ENCODE assay signal across 22 cellular contexts in genomic region chr18:43582120-43582519, GRCh38.
"Had no signal": no experiment of that assay in that cellular context is flagged by ENCODE, and none has a peak within 500 bp of the region (broad histone marks: within the 10 kb centered on the region; RNA-seq: fewer than 3 reads in every experiment).

No MANE protein-coding gene starts in this region.

- H3K27me3 ChIP-seq: brain microvascular endothelial cell, cardiac muscle cell, MG63 had no signal

- H3K9me3 Mint-ChIP-seq: activated naive CD4-positive, alpha-beta T cell treated with anti-CD3 and anti-CD28 coated beads for 36 hours; activated T-cell treated with anti-CD3 and anti-CD28 coated beads, Interleukin-2, amount 50 U/mL, for 24 hours; T-helper 1 cell treated with Interleukin-12 subunit alpha and Interleukin-12 subunit beta and Interleukin-4 antibody, amounts not matched to agents 30 μg/mL and 1 μg/mL, for 36 hours had no signal

- H3K4me1 Mint-ChIP-seq: activated CD8-positive, alpha-beta memory T cell treated with anti-CD3 and anti-CD28 coated beads, Interleukin-2, amount 10 ng/mL, durations not matched to agents 7 days and 5 days had no signal

- H3K27ac ChIP-seq: brain microvascular endothelial cell, cardiac muscle cell had no signal

- H3K4me3 Mint-ChIP-seq: activated CD8-positive, alpha-beta memory T cell treated with anti-CD3 and anti-CD28 coated beads, Interleukin-2, amount 10 ng/mL, durations not matched to agents 7 days and 5 days; activated naive CD4-positive, alpha-beta T cell treated with anti-CD3 and anti-CD28 coated beads for 36 hours; activated naive CD8-positive, alpha-beta T cell; activated T-cell treated with anti-CD3 and anti-CD28 coated beads, Interleukin-2, amount 50 U/mL, for 24 hours; T-helper 1 cell treated with Interleukin-12 subunit alpha and Interleukin-12 subunit beta and Interleukin-4 antibody, amounts not matched to agents 30 μg/mL and 1 μg/mL, for 36 hours had no signal

- DNase-seq: activated CD4-positive, alpha-beta T cell treated with anti-CD3 and anti-CD28 coated beads for 4 hours; activated CD4-positive, alpha-beta T cell treated with anti-CD3 and anti-CD28 coated beads, Interleukin-2, amount 50 U/mL, for 4 hours; activated CD8-positive, alpha-beta memory T cell treated with anti-CD3 and anti-CD28 coated beads, Interleukin-2, amount 10 ng/mL, durations not matched to agents 7 days and 5 days; activated gamma-delta T cell; activated naive CD4-positive, alpha-beta T cell treated with anti-CD3 and anti-CD28 coated beads for 36 hours; activated T-cell treated with anti-CD3 and anti-CD28 coated beads, Interleukin-2, amount 50 U/mL, for 24 hours; amygdala; brain microvascular endothelial cell; MG63; MV-4-11; NCI-H1092 treated with DMSO at 0.1 percent for 48 hours; NCI-H1436 treated with DMSO at 0.1 percent for 48 hours; NCI-H187 treated with DMSO at 0.1 percent for 48 hours; NCI-H2081 treated with DMSO at 0.1 percent for 48 hours; NCI-H446; NCI-H524 treated with DMSO at 0.1 percent for 48 hours; NCI-H774; PC-3; SHP77 treated with DMSO at 0.1 percent for 48 hours had no signal

- H3K27ac Mint-ChIP-seq: activated CD8-positive, alpha-beta memory T cell treated with anti-CD3 and anti-CD28 coated beads, Interleukin-2, amount 10 ng/mL, durations not matched to agents 7 days and 5 days; activated naive CD4-positive, alpha-beta T cell treated with anti-CD3 and anti-CD28 coated beads for 36 hours; activated naive CD8-positive, alpha-beta T cell; activated T-cell treated with anti-CD3 and anti-CD28 coated beads, Interleukin-2, amount 50 U/mL, for 24 hours; T-helper 1 cell treated with Interleukin-12 subunit alpha and Interleukin-12 subunit beta and Interleukin-4 antibody, amounts not matched to agents 30 μg/mL and 1 μg/mL, for 36 hours had no signal

- H3K27me3 Mint-ChIP-seq: activated CD8-positive, alpha-beta memory T cell treated with anti-CD3 and anti-CD28 coated beads, Interleukin-2, amount 10 ng/mL, durations not matched to agents 7 days and 5 days; activated naive CD8-positive, alpha-beta T cell; activated T-cell treated with anti-CD3 and anti-CD28 coated beads, Interleukin-2, amount 50 U/mL, for 24 hours had no signal

- H3K4me3 ChIP-seq: cardiac muscle cell, MG63 had no signal

- H3K36me3 Mint-ChIP-seq: activated CD8-positive, alpha-beta memory T cell treated with anti-CD3 and anti-CD28 coated beads, Interleukin-2, amount 10 ng/mL, durations not matched to agents 7 days and 5 days; activated naive CD8-positive, alpha-beta T cell had no signal

- H3K36me3 ChIP-seq: brain microvascular endothelial cell, cardiac muscle cell, MG63 had no signal
